In genomic region chr3:140829796-140830195, GRCh38 we compare ENCODE assay signal across 24 cellular contexts.
"Had no signal": no experiment of that assay in that cellular context is flagged by ENCODE, and none has a peak within 500 bp of the region (broad histone marks: within the 10 kb centered on the region; RNA-seq: fewer than 3 reads in every experiment).

No MANE protein-coding gene starts in this region.

- H3K4me3 ChIP-seq: neural progenitor cell, ovary, psoas muscle, right lobe of liver, sigmoid colon, suprapubic skin, testis, tibial artery, transverse colon, upper lobe of right lung, uterus had no signal

- DNase-seq: natural killer cell; occipital lobe; ovary; posterior cingulate gyrus; psoas muscle; right lobe of liver; sigmoid colon; small intestine; stimulated activated CD4-positive, alpha-beta T cell treated with anti-CD3 and anti-CD28 coated beads, Interleukin-15, amount 100 ng/mL, for 24 hours; stimulated activated CD4-positive, alpha-beta T cell treated with anti-CD3 and anti-CD28 coated beads, Interleukin-2, amount 100 ng/mL, for 24 hours; stimulated activated CD4-positive, alpha-beta T cell treated with anti-CD3 and anti-CD28 coated beads, Interleukin-4, amount 100 ng/mL, for 1 hour; stimulated activated CD4-positive, alpha-beta T cell treated with anti-CD3 and anti-CD28 coated beads, Interleukin-4, amount 100 ng/mL, for 4 hours; stimulated activated CD8-positive, alpha-beta memory T cell treated with anti-CD3 and anti-CD28 coated beads, Interleukin-4, amount 100 ng/mL, for 48 hours; stimulated activated naive CD4-positive, alpha-beta T cell; stimulated activated naive CD8-positive, alpha-beta T cell treated with anti-CD3 and anti-CD28 coated beads, Interleukin-15, amount 100 ng/mL, for 72 hours; stimulated activated naive CD8-positive, alpha-beta T cell treated with anti-CD3 and anti-CD28 coated beads, Interleukin-15, Interleukin-2, amounts not matched to agents 100 U/mL and 50 U/mL, for 24 hours; substantia nigra; testis; tibial artery; transverse colon; upper lobe of right lung; uterus had no signal
